Comparison of ENCODE assay signal across 13 cellular contexts in genomic region chr17:50908140-50908859, GRCh38. TPM values are rescaled to one million over a fixed set of nuclear protein-coding genes. Genes with fewer than 3 reads are reported as not detected.
DNase-seq lines count a peak whose midpoint lies in the region; ATAC-seq, FAIRE-seq and TF ChIP-seq lines count a peak whose summit lies in the region.
"Had no signal": no experiment of that assay in that cellular context is flagged by ENCODE, and none has a peak within 500 bp of the region (broad histone marks: within the 10 kb centered on the region; RNA-seq: fewer than 3 reads in every experiment).

No MANE protein-coding gene starts in this region.

- TF ChIP-seq CTCF in kidney (IDR thresholded peaks at IDR 0.05; ENCODE audit: borderline replicate concordance, extremely low read depth, insufficient read depth) = no peak
- no peak for TF ChIP-seq CTCF in thyroid gland (IDR thresholded peaks at IDR 0.05)

- H3K36me3 ChIP-seq in kidney (ENCODE audit: control insufficient read depth in 1 of 2, insufficient read depth in 2 of 2, low read length in 2 of 2) = no peaks in the 10 kb centered on the region
- no peaks in the 10 kb centered on the region for H3K36me3 ChIP-seq in thyroid gland
- H3K36me3 ChIP-seq: lower lobe of right lung had no signal

- no peaks in the 10 kb centered on the region for H3K36me3 Mint-ChIP-seq in activated T-helper 17 cell treated with anti-CD3 and anti-CD28 coated beads, Interleukin-2, amount 50 U/mL, for 72 hours (ENCODE audit: low read depth)

- H3K4me1 ChIP-seq in kidney (ENCODE audit: control insufficient read depth in 1 of 2, insufficient read depth in 1 of 2, low read depth in 1 of 2, low read length in 2 of 2) (peaks cover 40 to 46% of the 10 kb centered on the region in 2 donors), thyroid gland (peaks cover 55 to 69% of the 10 kb centered on the region in 2 donors)

- peak overlapping the region; percentile 71 for H3K4me3 Mint-ChIP-seq in activated T-helper 17 cell treated with anti-CD3 and anti-CD28 coated beads, Interleukin-2, amount 50 U/mL, for 72 hours
- H3K4me3 Mint-ChIP-seq: B cell had no signal

- ATAC-seq in Right ventricle myocardium superior (ENCODE audit: poor library complexity) (no peak), left ventricle myocardium superior (no peak)
- no peak for ATAC-seq in activated T-helper 17 cell treated with anti-CD3 and anti-CD28 coated beads, Interleukin-2, amount 50 U/mL, for 72 hours (replicated peaks)

- H3K27me3 ChIP-seq in thyroid gland = no peaks in the 10 kb centered on the region

- intact Hi-C loops in Right ventricle myocardium superior (cut with DNase I) = no loop called here
- intact Hi-C loops in left ventricle myocardium superior (cut with micrococcal nuclease) = no loop called here
- intact Hi-C loops in kidney (cut with DNase I) = no loop called here
- intact Hi-C loops in thyroid gland (cut with DNase I) = no loop called here

- DNase-seq in Right ventricle myocardium superior (peak; percentile 26), left ventricle myocardium superior (no peak), kidney (no peak), thyroid gland (no peak), AG08395 (ENCODE audit: low spot score) (no peak), substantia nigra (lab: John Stamatoyannopoulos, UW) (no peak), GM12892 (ENCODE audit: insufficient read length) (no peak)
- DNase-seq: glutamatergic neuron, NCI-H1105 had no signal

- H3K9ac ChIP-seq in kidney (ENCODE audit: low read length in 2 of 2) = peak overlapping the region in 1 of 2 donors; percentile 68

- TF ChIP-seq POLR2A in thyroid gland (IDR thresholded peaks at IDR 0.05) (no peak), GM12892 (IDR thresholded peaks at IDR 0.05; ENCODE audit: low read depth, low read length) (no peak)

- H3K27ac Mint-ChIP-seq in activated T-helper 17 cell treated with anti-CD3 and anti-CD28 coated beads, Interleukin-2, amount 50 U/mL, for 72 hours = peak overlapping the region; percentile 66
- H3K27ac Mint-ChIP-seq: B cell had no signal

- no peaks in the 10 kb centered on the region for H3K27me3 Mint-ChIP-seq in activated T-helper 17 cell treated with anti-CD3 and anti-CD28 coated beads, Interleukin-2, amount 50 U/mL, for 72 hours
- H3K27me3 Mint-ChIP-seq: B cell had no signal

- peak overlapping the region; percentile 85 to 94 for H3K27ac ChIP-seq in kidney (ENCODE audit: low read depth in 2 of 2, low read length in 2 of 2)
- peak overlapping the region; percentile 88 to 91 (median 90) for H3K27ac ChIP-seq in thyroid gland
- H3K27ac ChIP-seq in substantia nigra (ENCODE audit: low read depth, low read length, poor library complexity, severe bottlenecking) = no peak overlapping the region

- FAIRE-seq in kidney (lab: Jason Lieb, UNC) (no peak), GM12892 (lab: Jason Lieb, UNC) (no peak)
- FAIRE-seq: TTC549 had no signal

- H3K9me3 Mint-ChIP-seq in activated T-helper 17 cell treated with anti-CD3 and anti-CD28 coated beads, Interleukin-2, amount 50 U/mL, for 72 hours = no peaks in the 10 kb centered on the region

- H3K9me3 ChIP-seq in kidney (ENCODE audit: control insufficient read depth in 1 of 2, low read length in 2 of 2) = no peaks in the 10 kb centered on the region
- H3K9me3 ChIP-seq in thyroid gland = no peaks in the 10 kb centered on the region
- H3K9me3 ChIP-seq: lower lobe of right lung had no signal

- WGBS in thyroid gland, 2 donors = 85 to 87% methylated on average over 8 of the region's 8 CpGs

- H3K4me1 Mint-ChIP-seq in activated T-helper 17 cell treated with anti-CD3 and anti-CD28 coated beads, Interleukin-2, amount 50 U/mL, for 72 hours = peaks cover 39% of the 10 kb centered on the region

- no peak overlapping the region for H3K4me3 ChIP-seq in kidney (ENCODE audit: low read length in 2 of 2)
- H3K4me3 ChIP-seq in thyroid gland (replicated peaks in 1 of 3) = no peak overlapping the region
- H3K4me3 ChIP-seq: lower lobe of right lung had no signal

RNA-seq across cellular contexts. Expression of gene TOB1, which starts 42.1 kb away (rescaled TPM):
- total RNA-seq in Right ventricle myocardium superior (83.8 TPM), left ventricle myocardium superior (107 TPM), kidney (141 TPM), thyroid gland (10 to 100 TPM; 28.1 to 46.4 (median 31.1) TPM)
- total RNA-seq in activated T-helper 17 cell treated with anti-CD3 and anti-CD28 coated beads, Interleukin-2, amount 50 U/mL, for 72 hours = 10 to 100 TPM; 33.1 to 40.8 TPM
- polyA plus RNA-seq in kidney (ENCODE audit: insufficient read depth, low read depth, low replicate concordance) = 52.5 TPM
- 13.2 TPM for polyA plus RNA-seq in GM12892 (2012; ENCODE audit: missing spikeins)
